In the genomic region with DNA sequence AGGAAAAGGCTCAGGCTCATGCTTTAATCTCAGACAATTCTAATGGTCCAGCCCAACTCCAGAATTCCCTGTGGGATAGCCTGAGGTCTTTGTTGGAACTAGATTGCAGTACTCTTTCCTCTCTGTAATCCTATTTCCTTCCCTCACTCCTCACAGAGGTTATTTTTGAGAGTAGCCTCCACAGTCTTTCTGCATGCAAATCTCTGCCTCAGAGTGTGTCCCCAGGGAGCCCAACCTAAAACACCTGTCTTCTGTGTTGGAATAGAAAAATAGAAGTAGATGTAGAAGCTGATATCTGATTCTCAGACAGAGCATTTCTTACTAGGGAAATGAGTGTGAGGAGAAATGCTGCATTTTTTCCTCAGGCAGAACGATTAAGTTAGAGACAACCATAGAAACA, we compare ENCODE assay signal across 16 cellular contexts.
A peak's percentile ranks its signal among the peaks of the same experiment; 100 is the strongest.
DNase-seq lines count a peak whose midpoint lies in the region; ATAC-seq, FAIRE-seq and TF ChIP-seq lines count a peak whose summit lies in the region.
"Had no signal": no experiment of that assay in that cellular context is flagged by ENCODE, and none has a peak within 500 bp of the region (broad histone marks: within the 10 kb centered on the region; RNA-seq: fewer than 3 reads in every experiment).

No MANE protein-coding gene starts in this region.

- H3K27ac ChIP-seq in GM23338 (ENCODE audit: low read depth) (no peak overlapping the region), OCI-LY7 (ENCODE audit: low read depth, low read length, poor library complexity, severe bottlenecking) (no peak overlapping the region)
- H3K27ac ChIP-seq: BLaER1, HL-60 had no signal

- no peak for TF ChIP-seq CTCF in GM23338 (conservative IDR thresholded peaks at IDR 0.05; ENCODE audit: low read depth in 2 of 2)
- TF ChIP-seq CTCF in OCI-LY7 (conservative IDR thresholded peaks at IDR 0.05; ENCODE audit: low read length): no peak

- H3K4me2 ChIP-seq in GM23338 (no peak overlapping the region), OCI-LY7 (ENCODE audit: low read length) (peak overlapping the region; percentile 17; the same call in 1 of the 2 replicates)
- H3K4me2 ChIP-seq: BLaER1 had no signal

- no peaks in the 10 kb centered on the region for H3K9me3 ChIP-seq in OCI-LY7 (ENCODE audit: low read length)
- H3K9me3 ChIP-seq: BLaER1 had no signal

- H3K4me1 ChIP-seq in GM23338 (ENCODE audit: insufficient read depth) (peaks cover 3% of the 10 kb centered on the region; the same call in 1 of the 2 replicates), OCI-LY7 (ENCODE audit: insufficient read depth, low read length, poor library complexity, severe bottlenecking) (peaks cover 6% of the 10 kb centered on the region)

- CTCF ChIA-PET in OCI-LY7 (lab: Charles Lee; ENCODE audit: unreplicated experiment): no interaction called here

- no TSS peak for BruUV-seq in OCI-LY7 (replicated peaks; lab: Mats Ljungman, UMichigan)

- H3K4me1 Mint-ChIP-seq in GM23338: peaks cover 2% of the 10 kb centered on the region; the same call in 1 of the 3 replicates
- H3K4me1 Mint-ChIP-seq: CD8-positive, alpha-beta memory T cell had no signal

- H3K27ac Mint-ChIP-seq in GM23338: no peak overlapping the region
- H3K27ac Mint-ChIP-seq: CD8-positive, alpha-beta memory T cell; T-helper 1 cell treated with Interleukin-12 subunit alpha and Interleukin-12 subunit beta and Interleukin-4 antibody, amounts not matched to agents 30 μg/mL and 1 μg/mL, for 36 hours had no signal

- H3K79me2 ChIP-seq in GM23338 (replicated peaks; ENCODE audit: insufficient read depth) (no peaks in the 10 kb centered on the region), OCI-LY7 (ENCODE audit: insufficient read depth, low read depth, low read length) (no peaks in the 10 kb centered on the region)

- H3K36me3 ChIP-seq in GM23338 (ENCODE audit: insufficient read depth) (no peaks in the 10 kb centered on the region), OCI-LY7 (ENCODE audit: insufficient read depth, low read length) (no peaks in the 10 kb centered on the region)
- H3K36me3 ChIP-seq: BLaER1 had no signal

- H3K9me2 ChIP-seq in GM23338 (ENCODE audit: insufficient read depth) (no peaks in the 10 kb centered on the region), OCI-LY7 (ENCODE audit: insufficient read depth, low read length) (no peaks in the 10 kb centered on the region)

- no peaks in the 10 kb centered on the region for H3K27me3 ChIP-seq in GM23338 (ENCODE audit: insufficient read depth)
- H3K27me3 ChIP-seq: BLaER1 had no signal

- no peaks in the 10 kb centered on the region for H3K9me3 Mint-ChIP-seq in GM23338
- H3K9me3 Mint-ChIP-seq: T-helper 1 cell treated with Interleukin-12 subunit alpha and Interleukin-12 subunit beta and Interleukin-4 antibody, amounts not matched to agents 30 μg/mL and 1 μg/mL, for 36 hours had no signal

- H3F3A ChIP-seq in GM23338 (replicated peaks; ENCODE audit: low read depth): no peaks in the 10 kb centered on the region

- no peaks in the 10 kb centered on the region for H3K36me3 Mint-ChIP-seq in GM23338 (ENCODE audit: low read depth)
- H3K36me3 Mint-ChIP-seq: CD8-positive, alpha-beta memory T cell had no signal

- POLR2A ChIA-PET in OCI-LY7 (lab: Charles Lee): no interaction called here

- H2AFZ ChIP-seq in GM23338: no peak overlapping the region
- H2AFZ ChIP-seq in OCI-LY7 (ENCODE audit: low read length): no peak overlapping the region

- ATAC-seq in GM23338: peak; percentile 37; the same call in 1 of the 3 replicates
- ATAC-seq in HG03354 (IDR thresholded peaks at IDR 0.05; ENCODE audit: poor library complexity, severe bottlenecking, unreplicated experiment): peak; percentile 80
- ATAC-seq in GM18498 (IDR thresholded peaks at IDR 0.05; ENCODE audit: unreplicated experiment): no peak
- ATAC-seq: K562 had no signal

- no peak for FAIRE-seq in RCC 7860 (lab: Jason Lieb, UNC)
- FAIRE-seq: H54, K562 had no signal

- H3K4me3 ChIP-seq in GM23338 (no peak overlapping the region), OCI-LY7 (ENCODE audit: low read depth, low read length, poor library complexity, severe bottlenecking) (no peak overlapping the region)
- H3K4me3 ChIP-seq: BLaER1, K562 had no signal

- H4K20me1 ChIP-seq in GM23338 (replicated peaks; ENCODE audit: insufficient read depth) (no peaks in the 10 kb centered on the region), OCI-LY7 (ENCODE audit: insufficient read depth, low read length) (no peaks in the 10 kb centered on the region)
- H4K20me1 ChIP-seq: BLaER1 had no signal

- no peaks in the 10 kb centered on the region for H3K27me3 Mint-ChIP-seq in GM23338 (ENCODE audit: insufficient read depth, low read depth, poor library complexity)
- H3K27me3 Mint-ChIP-seq: CD8-positive, alpha-beta memory T cell had no signal

- no peak overlapping the region for H3K4me3 Mint-ChIP-seq in GM23338
- H3K4me3 Mint-ChIP-seq: CD8-positive, alpha-beta memory T cell; T-helper 1 cell treated with Interleukin-12 subunit alpha and Interleukin-12 subunit beta and Interleukin-4 antibody, amounts not matched to agents 30 μg/mL and 1 μg/mL, for 36 hours had no signal

- intact Hi-C loops in OCI-LY7 (cut with micrococcal nuclease; ENCODE audit: unreplicated experiment): no loop called here

- DNase-seq in GM23338 (ENCODE audit: low spot score) (no peak), NCI-H2171 (lab: John Stamatoyannopoulos, UW) (peak; percentile 29), OCI-LY7 (ENCODE audit: low spot score) (peak; percentile 5), RCC 7860 (ENCODE audit: low spot score) (no peak)
- DNase-seq in activated CD4-positive, alpha-beta T cell treated with anti-CD3 and anti-CD28 coated beads for 4 hours: no peak
- DNase-seq: CD8-positive, alpha-beta memory T cell; EL; NCI-H1105 treated with DMSO at 0.1 percent for 48 hours; SHP77 treated with DMSO at 0.1 percent for 48 hours had no signal

TF ChIP-seq in GM23338, 12 proteins besides CTCF, POLR2A, EP300 and RAD21 (continues in another document):
- TF ChIP-seq STAT1 (IDR thresholded peaks at IDR 0.05; ENCODE audit: unreplicated experiment) (no peak), ETS1 (IDR thresholded peaks at IDR 0.05) (no peak)

Comparison
In these comparisons a context has a peak if more than half of its experiments do, and no peak if none do; other contexts are left out.
1. DNase-seq: peak in NCI-H2171 (single experiment) and OCI-LY7 (single experiment); none in GM23338 (single experiment), RCC 7860 (single experiment) and activated CD4-positive, alpha-beta T cell treated with anti-CD3 and anti-CD28 coated beads for 4 hours (0 of 2).